In genomic region chr2:111262627-111263379, GRCh38 we compare ENCODE assay signal across 8 cellular contexts.
DNase-seq lines count a peak whose midpoint lies in the region; FAIRE-seq and TF ChIP-seq lines count a peak whose summit lies in the region.
"Not testable (repeated sequence)": the region's sequence is repeated elsewhere in the genome, so short reads cannot be mapped to it uniquely, and the experiment has no call there.

No MANE protein-coding gene starts in this region.

- not testable (repeated sequence) for H3K9ac ChIP-seq in OCI-LY1 (ENCODE audit: low read length); mesenchymal stem cell (ENCODE audit: low read length)

- not testable (repeated sequence) for H3K4me1 ChIP-seq in OCI-LY1 (ENCODE audit: insufficient read depth, low read length, severe bottlenecking); mesenchymal stem cell (ENCODE audit: control insufficient read depth, insufficient read depth, low read depth, low read length)

- not testable (repeated sequence) for H3K36me3 Mint-ChIP-seq in chondrocyte (ENCODE audit: low read depth); osteocyte (ENCODE audit: unreplicated experiment)

- not testable (repeated sequence) for H2BK12ac ChIP-seq in mesenchymal stem cell (ENCODE audit: low read length in 2 of 2)

- H2BK5ac ChIP-seq in mesenchymal stem cell (ENCODE audit: low read depth, low read length, poor library complexity, severe bottlenecking), result not testable (repeated sequence)

- not testable (repeated sequence) for H2AK5ac ChIP-seq in mesenchymal stem cell (ENCODE audit: low read length, severe bottlenecking)

- not testable (repeated sequence) for H3K4me3 ChIP-seq in AG04450 (ENCODE audit: low read depth, low read length); HFF-Myc (replicated peaks; ENCODE audit: low read depth, low read length); OCI-LY1 (ENCODE audit: low read depth, low read length, poor library complexity, severe bottlenecking); mesenchymal stem cell (ENCODE audit: insufficient read depth in 1 of 2, low read depth in 1 of 2, low read length in 2 of 2)

- not testable (repeated sequence) for H3F3A ChIP-seq in OCI-LY1 (ENCODE audit: insufficient read depth, low read length)

- not testable (repeated sequence) for H2BK15ac ChIP-seq in mesenchymal stem cell (ENCODE audit: low read depth, poor library complexity, severe bottlenecking)

- DNase-seq in AG04450 (ENCODE audit: low read depth, low spot score); chondrocyte (ENCODE audit: low spot score): not testable (repeated sequence)
- DNase-seq in HFF-Myc (ENCODE audit: extremely low read depth, low read depth) (peak; percentile 15), fibroblast of gingiva (ENCODE audit: low read depth) (peak; percentile 12), mesenchymal stem cell (peak; percentile 38), osteocyte (ENCODE audit: extremely low spot score, unreplicated experiment) (peak; percentile 48)

- H3K18ac ChIP-seq in mesenchymal stem cell (ENCODE audit: low read depth in 1 of 2, low read length in 2 of 2), result not testable (repeated sequence)

- H3K9me2 ChIP-seq in OCI-LY1 (ENCODE audit: low read depth, low read length), result not testable (repeated sequence)

- not testable (repeated sequence) for H3K79me2 ChIP-seq in OCI-LY1 (ENCODE audit: insufficient read depth, low read length)

- H4K20me1 ChIP-seq in OCI-LY1 (ENCODE audit: insufficient read depth, low read length), result not testable (repeated sequence)

- POLR2A ChIA-PET in AG04450 (lab: Yijun Ruan, JAX), result not testable (repeated sequence)

- H3K4ac ChIP-seq in mesenchymal stem cell (ENCODE audit: low read depth in 1 of 2, low read length in 2 of 2), result not testable (repeated sequence)

- not testable (repeated sequence) for H4K8ac ChIP-seq in mesenchymal stem cell (ENCODE audit: low read length)

- H3K14ac ChIP-seq in mesenchymal stem cell (ENCODE audit: low read length in 2 of 2), result not testable (repeated sequence)

- H3K23ac ChIP-seq in mesenchymal stem cell (ENCODE audit: low read length in 2 of 2), result not testable (repeated sequence)

- not testable (repeated sequence) for H2AFZ ChIP-seq in OCI-LY1 (ENCODE audit: low read length); mesenchymal stem cell (ENCODE audit: low read depth, low read length)

- H2BK120ac ChIP-seq in mesenchymal stem cell (ENCODE audit: low read depth, low read length), result not testable (repeated sequence)

- not testable (repeated sequence) for H3K4me2 ChIP-seq in OCI-LY1 (ENCODE audit: low read length); mesenchymal stem cell (ENCODE audit: low read length, poor library complexity, severe bottlenecking)

- H3K27me3 ChIP-seq in AG04450 (ENCODE audit: control insufficient read depth, insufficient read depth, low read length); OCI-LY1 (ENCODE audit: insufficient read depth, low read length); mesenchymal stem cell (ENCODE audit: control insufficient read depth in 1 of 2, insufficient read depth in 1 of 2, low read length in 2 of 2): not testable (repeated sequence)

- H3K27ac Mint-ChIP-seq in chondrocyte (ENCODE audit: unreplicated experiment), result peak overlapping the region; percentile 32
- H3K27ac Mint-ChIP-seq in osteocyte (ENCODE audit: unreplicated experiment), result not testable (repeated sequence)

- H3K27ac ChIP-seq in AG04450 (ENCODE audit: low read depth, low read length) (peak overlapping the region; percentile 31), OCI-LY1 (ENCODE audit: low read depth, low read length, poor library complexity, severe bottlenecking) (peak overlapping the region; percentile 43)
- H3K27ac ChIP-seq in mesenchymal stem cell (ENCODE audit: low read length, poor library complexity, severe bottlenecking), result not testable (repeated sequence)

- not testable (repeated sequence) for H3K9me3 Mint-ChIP-seq in chondrocyte (ENCODE audit: low read depth); osteocyte (ENCODE audit: unreplicated experiment)

- 35% methylated on average over 2 of the region's 9 CpGs for WGBS in mesenchymal stem cell

- H3K4me1 Mint-ChIP-seq in chondrocyte (ENCODE audit: low read depth); osteocyte (ENCODE audit: unreplicated experiment): not testable (repeated sequence)

- H4K91ac ChIP-seq in mesenchymal stem cell (ENCODE audit: low read length), result not testable (repeated sequence)

- H3K79me1 ChIP-seq in mesenchymal stem cell (replicated peaks; ENCODE audit: low read length, poor library complexity, severe bottlenecking), result not testable (repeated sequence)

- H3K27me3 Mint-ChIP-seq in chondrocyte (ENCODE audit: low read depth); osteocyte (ENCODE audit: unreplicated experiment): not testable (repeated sequence)

- CTCF ChIA-PET in AG04450 (lab: Charles Lee), result not testable (repeated sequence)

- not testable (repeated sequence) for H3K9me3 ChIP-seq in AG04450 (ENCODE audit: control insufficient read depth, insufficient read depth, low read length); OCI-LY1 (ENCODE audit: low read length); mesenchymal stem cell (ENCODE audit: control insufficient read depth, low read length)

- H3K4me3 Mint-ChIP-seq in chondrocyte (ENCODE audit: unreplicated experiment); osteocyte (ENCODE audit: unreplicated experiment): not testable (repeated sequence)

- TF ChIP-seq CTCF in AG04450 (IDR thresholded peaks at IDR 0.05; ENCODE audit: low read depth, low read length); HFF-Myc (IDR thresholded peaks at IDR 0.05; ENCODE audit: low read depth, low read length, missing control alignments); OCI-LY1 (IDR thresholded peaks at IDR 0.05; ENCODE audit: low read length); chondrocyte (IDR thresholded peaks at IDR 0.05); osteocyte (IDR thresholded peaks at IDR 0.05): not testable (repeated sequence)

- H3K36me3 ChIP-seq in OCI-LY1 (ENCODE audit: insufficient read depth, low read length); mesenchymal stem cell (ENCODE audit: control insufficient read depth in 1 of 2, insufficient read depth in 2 of 2, low read depth in 1 of 2, low read length in 2 of 2): not testable (repeated sequence)

- FAIRE-seq in endometrium (lab: Jason Lieb, UNC), result peak; percentile 91
